ENCODE assay signal across 1 cellular context in genomic region chr19:535017-535835, GRCh38.
A peak's percentile ranks its signal among the peaks of the same experiment; 100 is the strongest.
TF ChIP-seq lines count a peak whose summit lies in the region.

No MANE protein-coding gene starts in this region.

TF ChIP-seq in HepG2, 621 proteins besides CTCF, POLR2A, EP300 and RAD21 (continued from another document and continues in another):
- TF ChIP-seq, protein P1, sequence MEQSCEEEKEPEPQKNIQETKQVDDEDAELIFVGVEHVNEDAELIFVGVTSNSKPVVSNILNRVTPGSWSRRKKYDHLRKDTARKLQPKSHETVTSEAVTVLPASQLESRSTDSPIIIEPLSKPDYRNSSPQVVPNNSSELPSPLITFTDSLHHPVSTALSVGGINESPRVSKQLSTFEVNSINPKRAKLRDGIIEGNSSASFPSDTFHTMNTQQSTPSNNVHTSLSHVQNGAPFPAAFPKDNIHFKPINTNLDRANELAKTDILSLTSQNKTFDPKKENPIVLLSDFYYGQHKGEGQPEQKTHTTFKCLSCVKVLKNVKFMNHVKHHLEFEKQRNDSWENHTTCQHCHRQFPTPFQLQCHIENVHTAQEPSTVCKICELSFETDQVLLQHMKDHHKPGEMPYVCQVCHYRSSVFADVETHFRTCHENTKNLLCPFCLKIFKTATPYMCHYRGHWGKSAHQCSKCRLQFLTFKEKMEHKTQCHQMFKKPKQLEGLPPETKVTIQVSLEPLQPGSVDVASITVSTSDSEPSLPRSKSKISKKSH (CRISPR knock-in tag; IDR thresholded peaks at IDR 0.05; ENCODE audit: borderline replicate concordance): no peak
- TF ChIP-seq GPN1 (CRISPR knock-in tag; IDR thresholded peaks at IDR 0.05; ENCODE audit: borderline replicate concordance) (no peak), AGO1 (IDR thresholded peaks at IDR 0.05; ENCODE audit: low read depth, low read length, poor library complexity, severe bottlenecking) (no peak), ZNF574 (CRISPR knock-in tag; IDR thresholded peaks at IDR 0.05) (peak; percentile 59; the same call in 1 of the 2 replicates), TBL1XR1 (IDR thresholded peaks at IDR 0.05; ENCODE audit: borderline replicate concordance, low read length, partially characterized antibody) (no peak), ZNF850 (CRISPR knock-in tag; conservative IDR thresholded peaks at IDR 0.05) (no peak), AGO2 (optimal IDR thresholded peaks at IDR 0.05; ENCODE audit: low read depth, low read length) (no peak), ZSCAN9 (CRISPR knock-in tag; IDR thresholded peaks at IDR 0.05; ENCODE audit: borderline replicate concordance) (no peak), SSRP1 (CRISPR knock-in tag; IDR thresholded peaks at IDR 0.05) (no peak), ZNF737 (CRISPR knock-in tag; IDR thresholded peaks at IDR 0.05; ENCODE audit: borderline replicate concordance) (no peak), SCMH1 (CRISPR knock-in tag; IDR thresholded peaks at IDR 0.05; ENCODE audit: borderline replicate concordance) (no peak), NR2C2 (CRISPR knock-in tag; IDR thresholded peaks at IDR 0.05; ENCODE audit: borderline replicate concordance) (peak; percentile 45), BCLAF1 (IDR thresholded peaks at IDR 0.05) (no peak), DBP (CRISPR knock-in tag; IDR thresholded peaks at IDR 0.05; ENCODE audit: not compliant biosample characterization) (no peak), XBP1 (CRISPR knock-in tag; IDR thresholded peaks at IDR 0.05) (no peak), SATB2 (CRISPR knock-in tag; IDR thresholded peaks at IDR 0.05) (no peak), THAP7 (CRISPR knock-in tag; IDR thresholded peaks at IDR 0.05) (no peak), ZNF629 (CRISPR knock-in tag; conservative IDR thresholded peaks at IDR 0.05) (no peak), SIX1 (CRISPR knock-in tag; IDR thresholded peaks at IDR 0.05; ENCODE audit: borderline replicate concordance) (no peak), TSC22D2 (CRISPR knock-in tag; IDR thresholded peaks at IDR 0.05; ENCODE audit: borderline replicate concordance) (no peak), ZNF687 (CRISPR knock-in tag; IDR thresholded peaks at IDR 0.05) (peak; percentile 73), FOXK2 (IDR thresholded peaks at IDR 0.05) (no peak), ZNF225 (CRISPR knock-in tag; IDR thresholded peaks at IDR 0.05) (no peak), PHB2 (IDR thresholded peaks at IDR 0.05; ENCODE audit: partially characterized antibody) (no peak), SMAD3 (CRISPR knock-in tag; IDR thresholded peaks at IDR 0.05) (no peak), JUNB (CRISPR knock-in tag; IDR thresholded peaks at IDR 0.05; ENCODE audit: borderline replicate concordance) (no peak), PAX8 (CRISPR knock-in tag; IDR thresholded peaks at IDR 0.05; ENCODE audit: borderline replicate concordance) (no peak), ZNF234 (CRISPR knock-in tag; conservative IDR thresholded peaks at IDR 0.05) (no peak), CREM (IDR thresholded peaks at IDR 0.05) (no peak), CREM (CRISPR knock-in tag; IDR thresholded peaks at IDR 0.05) (no peak), RBM22 (optimal IDR thresholded peaks at IDR 0.05; ENCODE audit: low read length) (peak; percentile 10), ZNF180 (CRISPR knock-in tag; IDR thresholded peaks at IDR 0.05; ENCODE audit: borderline replicate concordance, low read depth) (no peak)
- TF ChIP-seq, protein P2, sequence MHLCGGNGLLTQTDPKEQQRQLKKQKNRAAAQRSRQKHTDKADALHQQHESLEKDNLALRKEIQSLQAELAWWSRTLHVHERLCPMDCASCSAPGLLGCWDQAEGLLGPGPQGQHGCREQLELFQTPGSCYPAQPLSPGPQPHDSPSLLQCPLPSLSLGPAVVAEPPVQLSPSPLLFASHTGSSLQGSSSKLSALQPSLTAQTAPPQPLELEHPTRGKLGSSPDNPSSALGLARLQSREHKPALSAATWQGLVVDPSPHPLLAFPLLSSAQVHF (CRISPR knock-in tag; IDR thresholded peaks at IDR 0.05): no peak
- TF ChIP-seq, protein P3, sequence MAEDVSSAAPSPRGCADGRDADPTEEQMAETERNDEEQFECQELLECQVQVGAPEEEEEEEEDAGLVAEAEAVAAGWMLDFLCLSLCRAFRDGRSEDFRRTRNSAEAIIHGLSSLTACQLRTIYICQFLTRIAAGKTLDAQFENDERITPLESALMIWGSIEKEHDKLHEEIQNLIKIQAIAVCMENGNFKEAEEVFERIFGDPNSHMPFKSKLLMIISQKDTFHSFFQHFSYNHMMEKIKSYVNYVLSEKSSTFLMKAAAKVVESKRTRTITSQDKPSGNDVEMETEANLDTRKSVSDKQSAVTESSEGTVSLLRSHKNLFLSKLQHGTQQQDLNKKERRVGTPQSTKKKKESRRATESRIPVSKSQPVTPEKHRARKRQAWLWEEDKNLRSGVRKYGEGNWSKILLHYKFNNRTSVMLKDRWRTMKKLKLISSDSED (CRISPR knock-in tag; IDR thresholded peaks at IDR 0.05): no peak
- TF ChIP-seq, protein P4, sequence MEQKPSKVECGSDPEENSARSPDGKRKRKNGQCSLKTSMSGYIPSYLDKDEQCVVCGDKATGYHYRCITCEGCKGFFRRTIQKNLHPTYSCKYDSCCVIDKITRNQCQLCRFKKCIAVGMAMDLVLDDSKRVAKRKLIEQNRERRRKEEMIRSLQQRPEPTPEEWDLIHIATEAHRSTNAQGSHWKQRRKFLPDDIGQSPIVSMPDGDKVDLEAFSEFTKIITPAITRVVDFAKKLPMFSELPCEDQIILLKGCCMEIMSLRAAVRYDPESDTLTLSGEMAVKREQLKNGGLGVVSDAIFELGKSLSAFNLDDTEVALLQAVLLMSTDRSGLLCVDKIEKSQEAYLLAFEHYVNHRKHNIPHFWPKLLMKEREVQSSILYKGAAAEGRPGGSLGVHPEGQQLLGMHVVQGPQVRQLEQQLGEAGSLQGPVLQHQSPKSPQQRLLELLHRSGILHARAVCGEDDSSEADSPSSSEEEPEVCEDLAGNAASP (CRISPR knock-in tag; IDR thresholded peaks at IDR 0.05; ENCODE audit: borderline replicate concordance): no peak
- TF ChIP-seq, protein P5, sequence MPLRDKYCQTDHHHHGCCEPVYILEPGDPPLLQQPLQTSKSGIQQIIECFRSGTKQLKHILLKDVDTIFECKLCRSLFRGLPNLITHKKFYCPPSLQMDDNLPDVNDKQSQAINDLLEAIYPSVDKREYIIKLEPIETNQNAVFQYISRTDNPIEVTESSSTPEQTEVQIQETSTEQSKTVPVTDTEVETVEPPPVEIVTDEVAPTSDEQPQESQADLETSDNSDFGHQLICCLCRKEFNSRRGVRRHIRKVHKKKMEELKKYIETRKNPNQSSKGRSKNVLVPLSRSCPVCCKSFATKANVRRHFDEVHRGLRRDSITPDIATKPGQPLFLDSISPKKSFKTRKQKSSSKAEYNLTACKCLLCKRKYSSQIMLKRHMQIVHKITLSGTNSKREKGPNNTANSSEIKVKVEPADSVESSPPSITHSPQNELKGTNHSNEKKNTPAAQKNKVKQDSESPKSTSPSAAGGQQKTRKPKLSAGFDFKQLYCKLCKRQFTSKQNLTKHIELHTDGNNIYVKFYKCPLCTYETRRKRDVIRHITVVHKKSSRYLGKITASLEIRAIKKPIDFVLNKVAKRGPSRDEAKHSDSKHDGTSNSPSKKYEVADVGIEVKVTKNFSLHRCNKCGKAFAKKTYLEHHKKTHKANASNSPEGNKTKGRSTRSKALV (CRISPR knock-in tag; IDR thresholded peaks at IDR 0.05): no peak
- TF ChIP-seq, protein P6, sequence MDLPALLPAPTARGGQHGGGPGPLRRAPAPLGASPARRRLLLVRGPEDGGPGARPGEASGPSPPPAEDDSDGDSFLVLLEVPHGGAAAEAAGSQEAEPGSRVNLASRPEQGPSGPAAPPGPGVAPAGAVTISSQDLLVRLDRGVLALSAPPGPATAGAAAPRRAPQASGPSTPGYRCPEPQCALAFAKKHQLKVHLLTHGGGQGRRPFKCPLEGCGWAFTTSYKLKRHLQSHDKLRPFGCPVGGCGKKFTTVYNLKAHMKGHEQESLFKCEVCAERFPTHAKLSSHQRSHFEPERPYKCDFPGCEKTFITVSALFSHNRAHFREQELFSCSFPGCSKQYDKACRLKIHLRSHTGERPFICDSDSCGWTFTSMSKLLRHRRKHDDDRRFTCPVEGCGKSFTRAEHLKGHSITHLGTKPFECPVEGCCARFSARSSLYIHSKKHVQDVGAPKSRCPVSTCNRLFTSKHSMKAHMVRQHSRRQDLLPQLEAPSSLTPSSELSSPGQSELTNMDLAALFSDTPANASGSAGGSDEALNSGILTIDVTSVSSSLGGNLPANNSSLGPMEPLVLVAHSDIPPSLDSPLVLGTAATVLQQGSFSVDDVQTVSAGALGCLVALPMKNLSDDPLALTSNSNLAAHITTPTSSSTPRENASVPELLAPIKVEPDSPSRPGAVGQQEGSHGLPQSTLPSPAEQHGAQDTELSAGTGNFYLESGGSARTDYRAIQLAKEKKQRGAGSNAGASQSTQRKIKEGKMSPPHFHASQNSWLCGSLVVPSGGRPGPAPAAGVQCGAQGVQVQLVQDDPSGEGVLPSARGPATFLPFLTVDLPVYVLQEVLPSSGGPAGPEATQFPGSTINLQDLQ (CRISPR knock-in tag; IDR thresholded peaks at IDR 0.05): no peak
